Comparison of ENCODE assay signal across 1 cellular context in the genomic region with DNA sequence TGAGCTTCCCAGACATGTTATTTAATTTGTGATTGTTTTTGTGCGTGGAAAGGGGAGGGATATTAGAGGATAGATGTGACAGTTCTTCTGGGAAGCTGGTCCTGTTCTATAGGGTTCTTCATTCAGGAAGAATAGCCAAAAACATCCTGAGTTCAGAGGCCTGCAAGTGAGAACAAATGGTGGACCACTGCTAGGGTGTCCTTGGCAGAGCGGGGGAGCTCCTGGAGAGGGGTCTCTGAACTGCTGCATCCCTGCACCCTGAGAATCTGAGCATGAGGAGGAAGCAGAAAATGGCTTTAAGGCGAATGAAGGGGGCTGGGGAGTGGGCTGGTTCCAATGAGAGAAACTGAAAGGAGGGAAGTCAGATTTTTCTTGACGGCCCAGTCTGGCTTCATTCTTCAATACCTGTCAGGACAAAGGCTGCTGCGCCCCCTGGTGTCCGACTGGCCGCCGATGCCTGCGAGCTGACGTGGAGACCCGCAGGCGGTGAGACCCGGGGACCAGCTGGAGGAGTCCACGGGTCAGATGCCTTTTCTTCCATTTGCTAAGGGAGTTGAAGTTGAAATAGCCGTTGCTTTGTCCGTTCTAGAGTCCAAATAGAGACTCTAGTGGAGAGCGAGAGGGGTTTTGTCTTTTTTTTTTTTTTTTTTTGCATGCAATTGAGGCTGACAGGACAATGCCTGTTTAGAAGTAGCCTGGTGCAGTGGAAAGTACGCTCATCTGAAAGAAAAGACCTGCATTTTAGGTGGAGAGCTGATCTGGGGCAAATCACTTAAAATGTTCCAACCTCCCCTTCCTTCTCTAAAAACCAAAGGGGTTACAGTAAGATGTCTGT.
TF ChIP-seq lines count a peak whose summit lies in the region.

No MANE protein-coding gene starts in this region.

TF ChIP-seq in K562, 482 proteins besides CTCF, POLR2A, EP300 and RAD21 (continued from another document):
- TF ChIP-seq, protein P1, sequence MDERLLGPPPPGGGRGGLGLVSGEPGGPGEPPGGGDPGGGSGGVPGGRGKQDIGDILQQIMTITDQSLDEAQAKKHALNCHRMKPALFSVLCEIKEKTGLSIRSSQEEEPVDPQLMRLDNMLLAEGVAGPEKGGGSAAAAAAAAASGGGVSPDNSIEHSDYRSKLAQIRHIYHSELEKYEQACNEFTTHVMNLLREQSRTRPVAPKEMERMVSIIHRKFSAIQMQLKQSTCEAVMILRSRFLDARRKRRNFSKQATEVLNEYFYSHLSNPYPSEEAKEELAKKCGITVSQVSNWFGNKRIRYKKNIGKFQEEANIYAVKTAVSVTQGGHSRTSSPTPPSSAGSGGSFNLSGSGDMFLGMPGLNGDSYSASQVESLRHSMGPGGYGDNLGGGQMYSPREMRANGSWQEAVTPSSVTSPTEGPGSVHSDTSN (CRISPR knock-in tag; IDR thresholded peaks at IDR 0.05; ENCODE audit: low read depth) = no peak
- TF ChIP-seq, protein P1 (tag; conservative IDR thresholded peaks at IDR 0.05; ENCODE audit: low read depth) = 0 out of 2 replicates have a peak, but pooled peaks have one; percentile 14
